Comparison of ENCODE assay signal across 11 cellular contexts in the genomic region with DNA sequence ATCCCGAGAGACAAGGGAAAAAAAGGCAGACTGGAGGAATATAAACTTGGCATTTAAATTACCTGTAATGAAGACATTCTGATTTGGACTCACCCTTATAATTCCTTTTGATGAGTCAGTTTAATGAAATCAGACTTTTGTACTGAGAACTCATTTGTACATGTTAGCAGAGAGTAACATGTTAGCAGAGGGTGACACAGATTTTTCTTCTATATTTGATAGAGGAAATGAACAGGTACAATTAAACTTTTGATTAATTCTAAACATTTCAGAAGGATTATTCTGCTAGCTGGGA.
A peak's percentile ranks its signal among the peaks of the same experiment; 100 is the strongest.
DNase-seq lines count a peak whose midpoint lies in the region; ATAC-seq, FAIRE-seq and TF ChIP-seq lines count a peak whose summit lies in the region.
"Had no signal": no experiment of that assay in that cellular context is flagged by ENCODE, and none has a peak within 500 bp of the region (broad histone marks: within the 10 kb centered on the region; RNA-seq: fewer than 3 reads in every experiment).

No MANE protein-coding gene starts in this region.

- H3K27ac ChIP-seq in spleen = no peak overlapping the region
- H3K27ac ChIP-seq: BLaER1 treated with 17β-estradiol and CSF1 and Interleukin-3, amounts not matched to agents 10 nM and 100 nM had no signal

- DNase-seq in ELR (ENCODE audit: low read depth) = peak; percentile 43
- peak; percentile 17 for DNase-seq in RCC 7860 (ENCODE audit: low spot score)
- no peak for DNase-seq in sciatic nerve (ENCODE audit: low spot score)
- DNase-seq in spleen = no peak
- no peak for DNase-seq in GM19240 (ENCODE audit: insufficient read length, low spot score)
- DNase-seq in amniotic stem cell (lab: John Stamatoyannopoulos, UW) = no peak
- DNase-seq in NCI-H526 treated with DMSO at 0.1 percent for 48 hours (lab: John Stamatoyannopoulos, UW) = no peak
- DNase-seq: NCI-H187 treated with DMSO at 0.1 percent for 48 hours had no signal

- ATAC-seq in esophagus mucosa = peak; percentile 69
- peak; percentile 7 for ATAC-seq in sciatic nerve

- WGBS in spleen, 5 donors = 79 to 96% (median 88%) methylated on average over 1 of the region's 1 CpG

- TF ChIP-seq CTCF in spleen (IDR thresholded peaks at IDR 0.05 in 8 of 11, conservative IDR thresholded peaks at IDR 0.05 in 3 of 11) = no peak

- peaks cover 0 to 20% (median 9%) of the 10 kb centered on the region in 6 donors for H3K4me1 ChIP-seq in spleen

- peaks cover 0 to 29% (median 0%) of the 10 kb centered on the region in 6 donors for H3K36me3 ChIP-seq in spleen

- FAIRE-seq in RCC 7860 (lab: Jason Lieb, UNC) = no peak
- FAIRE-seq: frontal cortex had no signal

- H3K4me3 ChIP-seq in spleen = no peak overlapping the region
- H3K4me3 ChIP-seq: BLaER1 treated with 17β-estradiol and CSF1 and Interleukin-3, amounts not matched to agents 10 nM and 100 nM had no signal

- H3K9me3 ChIP-seq in spleen = no peaks in the 10 kb centered on the region
- H3K9me3 ChIP-seq: BLaER1 treated with 17β-estradiol and CSF1 and Interleukin-3, amounts not matched to agents 10 nM and 100 nM had no signal

- no peak for TF ChIP-seq POLR2A in spleen (IDR thresholded peaks at IDR 0.05)

- H3K27me3 ChIP-seq in spleen (replicated peaks in 1 of 7) = no peaks in the 10 kb centered on the region
- H3K27me3 ChIP-seq: BLaER1 treated with 17β-estradiol and CSF1 and Interleukin-3, amounts not matched to agents 10 nM and 100 nM had no signal

- intact Hi-C loops in sciatic nerve (cut with DNase I) = loop anchor here (10.0 kb wide), 1 partner anchor 244 kb away; a partner anchor contains a TSS
- intact Hi-C loops in spleen (cut with DNase I; ENCODE audit: low total_unique reads) = no loop called here

Comparison
In these comparisons a context has a peak if more than half of its experiments do, and no peak if none do; other contexts are left out.
1. DNase-seq: peak in ELR (single experiment) and RCC 7860 (single experiment); none in sciatic nerve (single experiment), spleen (single experiment), GM19240 (single experiment), amniotic stem cell (single experiment) and NCI-H526 treated with DMSO at 0.1 percent for 48 hours (single experiment).